In the genomic region with DNA sequence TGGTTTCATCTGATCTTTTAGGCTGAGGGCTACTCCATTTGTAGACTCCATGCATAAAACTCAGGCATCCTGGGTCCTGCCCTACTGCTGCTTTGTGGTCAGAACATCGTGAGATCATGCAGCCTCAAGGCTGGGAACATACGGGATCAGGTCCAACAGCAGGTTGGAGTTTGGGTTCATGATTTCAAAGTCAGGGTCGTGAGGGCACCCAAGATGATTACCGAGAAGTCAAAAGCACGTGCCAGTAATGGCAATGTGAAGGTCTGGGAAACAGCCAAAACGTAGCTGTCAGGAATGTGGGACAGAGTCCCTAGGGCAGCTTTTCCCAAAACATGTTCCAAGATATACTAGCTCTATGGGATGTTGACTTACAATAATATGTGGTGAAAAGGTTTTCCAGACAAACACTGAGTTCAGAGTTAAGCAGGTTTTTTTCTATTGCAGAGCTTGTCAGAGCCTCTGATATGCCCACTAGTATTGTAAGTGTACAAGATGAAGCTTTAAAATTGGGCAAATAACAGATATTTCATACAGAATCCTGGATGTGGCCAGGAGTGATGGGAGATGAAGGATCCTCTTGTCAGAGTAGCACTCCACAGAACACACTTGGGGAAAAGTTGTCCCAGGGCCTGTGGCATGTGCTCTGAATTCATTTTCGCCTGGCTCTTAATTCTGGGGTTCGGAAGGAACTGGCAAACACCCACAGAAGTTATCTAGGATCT, we compare ENCODE assay signal across 12 cellular contexts.
A peak's percentile ranks its signal among the peaks of the same experiment; 100 is the strongest.
DNase-seq lines count a peak whose midpoint lies in the region; ATAC-seq, FAIRE-seq and TF ChIP-seq lines count a peak whose summit lies in the region.
"Had no signal": no experiment of that assay in that cellular context is flagged by ENCODE, and none has a peak within 500 bp of the region (broad histone marks: within the 10 kb centered on the region; RNA-seq: fewer than 3 reads in every experiment).

No MANE protein-coding gene starts in this region.

- 23% methylated on average over 8 of the region's 8 CpGs for WGBS in suprapubic skin

- DNase-seq in HCEC 1CT (peak; percentile 63), coronary artery (ENCODE audit: low spot score) (peak; percentile 80), lower lobe of right lung (no peak), suprapubic skin (ENCODE audit: low spot score in 2 of 2) (no peak), SK-N-DZ (ENCODE audit: low spot score) (no peak), NCI-H345 treated with DMSO at 0.1 percent for 48 hours (lab: John Stamatoyannopoulos, UW; ENCODE audit: unreplicated experiment) (no peak), GM12891 (ENCODE audit: insufficient read length, low spot score) (no peak)
- no peak for DNase-seq in activated CD4-positive, alpha-beta T cell treated with anti-CD3 and anti-CD28 coated beads, Interleukin-2, amount 50 U/mL, for 1 hour
- DNase-seq: activated CD4-positive, alpha-beta T cell treated with anti-CD3 and anti-CD28 coated beads, Interleukin-2, amount 10 ng/mL, durations not matched to agents 7 days and 5 days; cortex of kidney; NCI-H526; nephron progenitor cell had no signal

- peaks cover 64% of the 10 kb centered on the region for H3K4me1 ChIP-seq in lower lobe of right lung
- peaks cover 44% of the 10 kb centered on the region for H3K4me1 ChIP-seq in suprapubic skin

- peak overlapping the region; percentile 58 for H3K4me3 ChIP-seq in coronary artery
- H3K4me3 ChIP-seq in lower lobe of right lung = no peak overlapping the region
- no peak overlapping the region for H3K4me3 ChIP-seq in suprapubic skin

- intact Hi-C loops in lower lobe of right lung (cut with DNase I) = loop anchor here (10.0 kb wide), 1 partner anchor 94 kb away; no protein-coding TSS in a partner anchor

- TF ChIP-seq EP300 in suprapubic skin (IDR thresholded peaks at IDR 0.05) = no peak

- no peaks in the 10 kb centered on the region for H3K9me3 ChIP-seq in lower lobe of right lung
- no peaks in the 10 kb centered on the region for H3K9me3 ChIP-seq in suprapubic skin

- H3K36me3 ChIP-seq in lower lobe of right lung (no peaks in the 10 kb centered on the region), suprapubic skin (no peaks in the 10 kb centered on the region)

- TF ChIP-seq POLR2A in suprapubic skin (IDR thresholded peaks at IDR 0.05) = no peak
- TF ChIP-seq POLR2A in GM12891 (IDR thresholded peaks at IDR 0.05; ENCODE audit: low read depth, low read length) = no peak

- ATAC-seq in lower lobe of right lung = peak; percentile 25 to 63

- H3K27me3 ChIP-seq in lower lobe of right lung (ENCODE audit: low read depth) (no peaks in the 10 kb centered on the region), suprapubic skin (no peaks in the 10 kb centered on the region)

- no peak for FAIRE-seq in GM12891 (lab: Jason Lieb, UNC)

- H3K27ac ChIP-seq in coronary artery (peak overlapping the region; percentile 12 to 88), lower lobe of right lung (peak overlapping the region; percentile 53), suprapubic skin (peak overlapping the region; percentile 66)

- no peak for TF ChIP-seq CTCF in coronary artery (IDR thresholded peaks at IDR 0.05)
- TF ChIP-seq CTCF in lower lobe of right lung (IDR thresholded peaks at IDR 0.05) = no peak
- no peak for TF ChIP-seq CTCF in suprapubic skin (IDR thresholded peaks at IDR 0.05)

TF ChIP-seq in GM12891, 5 proteins besides CTCF, POLR2A, EP300 and RAD21:
- TF ChIP-seq POU2F2 (IDR thresholded peaks at IDR 0.05; ENCODE audit: low read depth, low read length) (no peak), POLR2AphosphoS5 (IDR thresholded peaks at IDR 0.05; ENCODE audit: low read depth, low read length) (no peak), SPI1 (IDR thresholded peaks at IDR 0.05; ENCODE audit: low read depth, low read length) (no peak), TAF1 (IDR thresholded peaks at IDR 0.05; ENCODE audit: low read depth, low read length) (no peak), PAX5 (IDR thresholded peaks at IDR 0.05; ENCODE audit: insufficient read depth, low read length, severe bottlenecking) (no peak)

Comparison
In these comparisons a context has a peak if more than half of its experiments do, and no peak if none do; other contexts are left out.
1. DNase-seq: peak in HCEC 1CT (single experiment) and coronary artery (single experiment); none in lower lobe of right lung (single experiment), suprapubic skin (0 of 2), SK-N-DZ (single experiment), activated CD4-positive, alpha-beta T cell treated with anti-CD3 and anti-CD28 coated beads, Interleukin-2, amount 50 U/mL, for 1 hour (single experiment), NCI-H345 treated with DMSO at 0.1 percent for 48 hours (single experiment) and GM12891 (single experiment).
2. Peak in every context shown above with its lines, with median percentiles within 50 percentile points of each other: H3K27ac ChIP-seq.